ENCODE assay signal across 1 cellular context in the genomic region with DNA sequence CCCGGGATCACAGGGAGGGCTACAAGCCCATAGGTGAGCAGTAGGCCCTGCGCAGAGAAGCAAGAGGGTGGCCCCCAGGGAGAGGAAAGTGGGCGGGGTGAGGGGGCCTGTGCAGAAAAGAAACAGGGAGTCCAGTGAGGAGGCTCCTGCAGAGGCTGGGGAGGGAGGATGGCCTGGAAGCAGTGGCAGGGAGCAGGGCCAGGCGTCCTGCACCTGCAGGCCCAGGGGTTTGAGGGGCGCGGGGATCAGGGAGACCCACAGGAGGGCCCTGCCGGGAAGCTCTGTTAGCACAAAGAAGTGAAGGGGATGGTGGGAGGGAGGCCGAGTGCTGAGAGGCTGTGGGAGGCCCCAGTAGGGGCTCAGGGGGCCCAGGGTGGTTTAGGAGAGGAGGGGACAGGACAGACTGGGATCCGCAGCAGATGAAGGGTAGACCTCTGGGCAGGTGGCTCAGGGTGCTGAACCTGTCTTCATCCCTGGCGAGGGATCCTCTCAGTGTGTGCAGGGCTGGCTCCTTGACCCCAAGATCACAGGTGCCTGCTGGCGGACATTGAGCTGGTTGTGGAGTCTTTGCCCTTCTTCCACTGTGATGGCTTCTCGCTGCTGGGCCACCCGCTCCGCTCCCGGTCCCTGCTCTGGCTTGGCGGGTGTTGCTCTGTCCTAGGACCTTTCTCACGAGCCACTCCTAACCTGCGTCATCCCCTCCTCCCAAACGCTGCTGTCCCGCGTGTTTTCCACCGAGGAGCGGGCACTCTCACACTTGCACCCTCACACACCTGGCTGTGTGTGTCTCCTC.
TF ChIP-seq lines count a peak whose summit lies in the region.

No MANE protein-coding gene starts in this region.

TF ChIP-seq in WTC11, 78 proteins besides CTCF, POLR2A, EP300 and RAD21 (continued from another document):
- TF ChIP-seq, protein P1, sequence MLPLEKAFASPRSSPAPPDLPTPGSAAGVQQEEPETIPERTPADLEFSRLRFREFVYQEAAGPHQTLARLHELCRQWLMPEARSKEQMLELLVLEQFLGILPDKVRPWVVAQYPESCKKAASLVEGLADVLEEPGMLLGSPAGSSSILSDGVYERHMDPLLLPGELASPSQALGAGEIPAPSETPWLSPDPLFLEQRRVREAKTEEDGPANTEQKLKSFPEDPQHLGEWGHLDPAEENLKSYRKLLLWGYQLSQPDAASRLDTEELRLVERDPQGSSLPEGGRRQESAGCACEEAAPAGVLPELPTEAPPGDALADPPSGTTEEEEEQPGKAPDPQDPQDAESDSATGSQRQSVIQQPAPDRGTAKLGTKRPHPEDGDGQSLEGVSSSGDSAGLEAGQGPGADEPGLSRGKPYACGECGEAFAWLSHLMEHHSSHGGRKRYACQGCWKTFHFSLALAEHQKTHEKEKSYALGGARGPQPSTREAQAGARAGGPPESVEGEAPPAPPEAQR (CRISPR knock-in tag; IDR thresholded peaks at IDR 0.05) = no peak
- TF ChIP-seq, protein P2, sequence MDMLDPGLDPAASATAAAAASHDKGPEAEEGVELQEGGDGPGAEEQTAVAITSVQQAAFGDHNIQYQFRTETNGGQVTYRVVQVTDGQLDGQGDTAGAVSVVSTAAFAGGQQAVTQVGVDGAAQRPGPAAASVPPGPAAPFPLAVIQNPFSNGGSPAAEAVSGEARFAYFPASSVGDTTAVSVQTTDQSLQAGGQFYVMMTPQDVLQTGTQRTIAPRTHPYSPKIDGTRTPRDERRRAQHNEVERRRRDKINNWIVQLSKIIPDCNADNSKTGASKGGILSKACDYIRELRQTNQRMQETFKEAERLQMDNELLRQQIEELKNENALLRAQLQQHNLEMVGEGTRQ (CRISPR knock-in tag; IDR thresholded peaks at IDR 0.05) = no peak
- TF ChIP-seq, protein P3, sequence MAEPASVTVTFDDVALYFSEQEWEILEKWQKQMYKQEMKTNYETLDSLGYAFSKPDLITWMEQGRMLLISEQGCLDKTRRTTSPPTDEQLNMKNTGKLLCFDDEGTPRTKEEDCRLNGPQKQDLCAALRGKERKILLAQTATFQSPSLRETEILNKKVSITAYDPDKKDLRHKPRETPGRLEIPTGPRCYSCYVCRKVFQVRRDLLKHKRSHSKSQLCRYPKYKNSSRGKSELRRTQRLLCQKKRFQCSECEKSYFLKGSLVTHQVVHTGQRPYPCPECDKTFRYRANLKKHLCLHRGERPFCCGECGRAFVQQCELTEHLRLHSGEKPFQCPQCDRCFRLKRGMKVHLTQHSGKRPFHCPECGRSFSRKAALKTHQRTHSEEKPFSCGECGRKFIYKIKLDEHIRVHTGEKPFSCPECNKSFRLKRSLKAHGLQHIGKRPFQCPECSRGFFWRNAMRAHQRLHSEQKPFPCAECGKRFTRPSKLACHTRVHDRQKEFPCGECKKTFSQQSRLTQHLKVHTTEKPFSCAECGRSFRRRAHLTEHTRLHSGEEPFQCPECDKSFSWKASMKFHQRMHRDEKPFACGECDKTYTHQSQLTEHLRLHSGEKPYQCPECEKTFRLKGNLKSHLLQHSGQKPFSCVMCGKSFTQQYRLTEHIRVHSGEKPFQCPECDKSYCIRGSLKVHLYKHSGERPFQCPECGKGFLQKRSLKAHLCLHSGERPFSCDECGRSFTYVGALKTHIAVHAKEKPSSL (CRISPR knock-in tag; conservative IDR thresholded peaks at IDR 0.05) = no peak
- TF ChIP-seq, protein P4, sequence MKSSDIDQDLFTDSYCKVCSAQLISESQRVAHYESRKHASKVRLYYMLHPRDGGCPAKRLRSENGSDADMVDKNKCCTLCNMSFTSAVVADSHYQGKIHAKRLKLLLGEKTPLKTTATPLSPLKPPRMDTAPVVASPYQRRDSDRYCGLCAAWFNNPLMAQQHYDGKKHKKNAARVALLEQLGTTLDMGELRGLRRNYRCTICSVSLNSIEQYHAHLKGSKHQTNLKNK (CRISPR knock-in tag; IDR thresholded peaks at IDR 0.05) = no peak
- TF ChIP-seq SOX15 (CRISPR knock-in tag; IDR thresholded peaks at IDR 0.05) = no peak
- TF ChIP-seq, protein P5, sequence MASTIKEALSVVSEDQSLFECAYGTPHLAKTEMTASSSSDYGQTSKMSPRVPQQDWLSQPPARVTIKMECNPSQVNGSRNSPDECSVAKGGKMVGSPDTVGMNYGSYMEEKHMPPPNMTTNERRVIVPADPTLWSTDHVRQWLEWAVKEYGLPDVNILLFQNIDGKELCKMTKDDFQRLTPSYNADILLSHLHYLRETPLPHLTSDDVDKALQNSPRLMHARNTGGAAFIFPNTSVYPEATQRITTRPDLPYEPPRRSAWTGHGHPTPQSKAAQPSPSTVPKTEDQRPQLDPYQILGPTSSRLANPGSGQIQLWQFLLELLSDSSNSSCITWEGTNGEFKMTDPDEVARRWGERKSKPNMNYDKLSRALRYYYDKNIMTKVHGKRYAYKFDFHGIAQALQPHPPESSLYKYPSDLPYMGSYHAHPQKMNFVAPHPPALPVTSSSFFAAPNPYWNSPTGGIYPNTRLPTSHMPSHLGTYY (CRISPR knock-in tag; IDR thresholded peaks at IDR 0.05) = no peak
- TF ChIP-seq, protein P6, sequence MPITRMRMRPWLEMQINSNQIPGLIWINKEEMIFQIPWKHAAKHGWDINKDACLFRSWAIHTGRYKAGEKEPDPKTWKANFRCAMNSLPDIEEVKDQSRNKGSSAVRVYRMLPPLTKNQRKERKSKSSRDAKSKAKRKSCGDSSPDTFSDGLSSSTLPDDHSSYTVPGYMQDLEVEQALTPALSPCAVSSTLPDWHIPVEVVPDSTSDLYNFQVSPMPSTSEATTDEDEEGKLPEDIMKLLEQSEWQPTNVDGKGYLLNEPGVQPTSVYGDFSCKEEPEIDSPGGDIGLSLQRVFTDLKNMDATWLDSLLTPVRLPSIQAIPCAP (CRISPR knock-in tag; IDR thresholded peaks at IDR 0.05) = no peak
- TF ChIP-seq, protein P7, sequence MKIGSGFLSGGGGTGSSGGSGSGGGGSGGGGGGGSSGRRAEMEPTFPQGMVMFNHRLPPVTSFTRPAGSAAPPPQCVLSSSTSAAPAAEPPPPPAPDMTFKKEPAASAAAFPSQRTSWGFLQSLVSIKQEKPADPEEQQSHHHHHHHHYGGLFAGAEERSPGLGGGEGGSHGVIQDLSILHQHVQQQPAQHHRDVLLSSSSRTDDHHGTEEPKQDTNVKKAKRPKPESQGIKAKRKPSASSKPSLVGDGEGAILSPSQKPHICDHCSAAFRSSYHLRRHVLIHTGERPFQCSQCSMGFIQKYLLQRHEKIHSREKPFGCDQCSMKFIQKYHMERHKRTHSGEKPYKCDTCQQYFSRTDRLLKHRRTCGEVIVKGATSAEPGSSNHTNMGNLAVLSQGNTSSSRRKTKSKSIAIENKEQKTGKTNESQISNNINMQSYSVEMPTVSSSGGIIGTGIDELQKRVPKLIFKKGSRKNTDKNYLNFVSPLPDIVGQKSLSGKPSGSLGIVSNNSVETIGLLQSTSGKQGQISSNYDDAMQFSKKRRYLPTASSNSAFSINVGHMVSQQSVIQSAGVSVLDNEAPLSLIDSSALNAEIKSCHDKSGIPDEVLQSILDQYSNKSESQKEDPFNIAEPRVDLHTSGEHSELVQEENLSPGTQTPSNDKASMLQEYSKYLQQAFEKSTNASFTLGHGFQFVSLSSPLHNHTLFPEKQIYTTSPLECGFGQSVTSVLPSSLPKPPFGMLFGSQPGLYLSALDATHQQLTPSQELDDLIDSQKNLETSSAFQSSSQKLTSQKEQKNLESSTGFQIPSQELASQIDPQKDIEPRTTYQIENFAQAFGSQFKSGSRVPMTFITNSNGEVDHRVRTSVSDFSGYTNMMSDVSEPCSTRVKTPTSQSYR (CRISPR knock-in tag; IDR thresholded peaks at IDR 0.05) = no peak
